In the genomic region with DNA sequence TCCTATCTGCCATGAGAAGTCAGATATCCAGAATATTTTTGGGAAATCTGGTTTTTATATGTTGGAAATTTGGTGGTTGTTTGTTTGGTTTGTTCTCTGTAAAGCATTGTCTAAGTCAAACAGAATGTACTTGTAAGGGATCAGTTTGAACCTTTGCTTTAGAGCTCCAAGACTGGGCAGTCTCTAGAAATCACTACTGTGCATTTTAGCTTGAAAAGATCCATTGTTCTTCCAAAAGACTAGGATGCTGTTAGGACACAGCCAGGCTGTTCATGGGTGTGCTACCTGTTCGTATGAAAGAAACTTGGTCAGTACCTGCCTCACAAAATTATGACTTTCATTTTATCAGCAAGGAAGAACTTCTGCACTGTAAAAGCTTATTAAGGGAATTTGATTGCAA, we compare ENCODE assay signal across 16 cellular contexts.
"Had no signal": no experiment of that assay in that cellular context is flagged by ENCODE, and none has a peak within 500 bp of the region (broad histone marks: within the 10 kb centered on the region; RNA-seq: fewer than 3 reads in every experiment).

No MANE protein-coding gene starts in this region.

- H3K9me3 ChIP-seq: esophagus muscularis mucosa, gastroesophageal sphincter, testis, tibial nerve, upper lobe of right lung, vagina had no signal

- DNase-seq: effector memory CD8-positive, alpha-beta T cell; immature natural killer cell; natural killer cell; right cardiac atrium; stimulated activated CD4-positive, alpha-beta T cell treated with anti-CD3 and anti-CD28 coated beads, Interleukin-2, amount 100 ng/mL, for 48 hours; stimulated activated CD8-positive, alpha-beta memory T cell treated with anti-CD3 and anti-CD28 coated beads, Interleukin-4, amount 100 ng/mL, for 48 hours; stimulated activated naive CD8-positive, alpha-beta T cell treated with anti-CD3 and anti-CD28 coated beads, Interleukin-15, Interleukin-2, amounts not matched to agents 100 U/mL and 50 U/mL, for 24 hours; testis; upper lobe of right lung had no signal

- H3K4me2 ChIP-seq: smooth muscle cell had no signal

- H3K4me3 ChIP-seq: esophagus muscularis mucosa, gastroesophageal sphincter, smooth muscle cell, testis, tibial nerve, upper lobe of right lung, vagina had no signal

- H3K4me1 ChIP-seq: esophagus muscularis mucosa, gastroesophageal sphincter, testis, tibial nerve, upper lobe of right lung, vagina had no signal

- ATAC-seq: effector memory CD8-positive, alpha-beta T cell; gastroesophageal sphincter; natural killer cell; right cardiac atrium; stimulated activated effector memory CD8-positive, alpha-beta T cell treated with anti-CD3 and anti-CD28 coated beads, Interleukin-12 subunit alpha, Interleukin-12 subunit beta, amount 100 ng/mL, for 72 hours; stimulated activated naive CD8-positive, alpha-beta T cell treated with anti-CD3 and anti-CD28 coated beads, Interleukin-15, Interleukin-2, amounts not matched to agents 100 U/mL and 50 U/mL, for 24 hours; upper lobe of right lung had no signal

- H3K27ac ChIP-seq: epithelial cell of prostate, esophagus muscularis mucosa, gastroesophageal sphincter, testis, upper lobe of right lung, vagina had no signal

- H3K36me3 ChIP-seq: esophagus muscularis mucosa, gastroesophageal sphincter, tibial nerve, upper lobe of right lung, vagina had no signal

- H3K27me3 ChIP-seq: gastroesophageal sphincter, testis, tibial nerve, upper lobe of right lung, vagina had no signal
